15 cellular contexts compared by ENCODE assay signal in the genomic region with DNA sequence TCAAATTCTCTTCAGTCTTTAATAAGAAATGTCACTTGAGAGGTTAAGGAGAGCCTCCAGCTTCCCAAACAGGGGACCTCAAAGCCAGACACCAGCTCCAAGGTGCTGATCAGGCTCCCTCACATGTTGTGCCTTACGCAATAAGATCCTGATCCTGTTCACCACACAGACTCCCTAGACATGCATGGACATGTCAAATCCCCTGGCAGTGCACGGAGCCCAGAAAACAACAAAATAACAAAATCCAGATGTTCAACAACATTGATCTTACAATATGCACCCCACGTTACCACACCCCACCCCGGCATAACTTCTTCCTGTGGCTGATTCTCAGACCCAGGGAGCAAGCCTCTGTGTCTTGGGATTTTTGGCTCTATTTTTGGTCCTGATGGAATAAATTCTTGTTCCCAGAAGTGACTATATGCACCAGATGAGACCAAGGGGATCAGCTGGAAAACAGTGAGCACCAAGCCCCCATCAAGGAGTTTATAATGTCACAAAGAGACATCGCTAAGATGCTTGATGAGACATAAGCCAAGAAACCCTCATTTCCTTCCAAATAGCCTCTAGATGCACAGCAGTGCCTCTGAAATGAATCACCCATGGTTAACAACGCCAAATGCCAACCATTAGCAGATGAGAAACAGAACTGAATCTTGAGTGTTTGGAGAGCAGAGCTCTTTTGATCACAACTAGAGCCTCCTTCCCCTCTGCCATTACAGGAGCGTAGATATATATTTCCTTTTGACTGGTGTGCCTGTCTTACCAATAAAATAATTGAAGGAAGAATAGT.
DNase-seq lines count a peak whose midpoint lies in the region; ATAC-seq and TF ChIP-seq lines count a peak whose summit lies in the region.
"Had no signal": no experiment of that assay in that cellular context is flagged by ENCODE, and none has a peak within 500 bp of the region (broad histone marks: within the 10 kb centered on the region; RNA-seq: fewer than 3 reads in every experiment).

No MANE protein-coding gene starts in this region.

- H3K9me3 ChIP-seq in hepatocyte (ENCODE audit: low read depth) (no peaks in the 10 kb centered on the region), esophagus muscularis mucosa (no peaks in the 10 kb centered on the region), aorta (ENCODE audit: control insufficient read depth, low read length) (no peaks in the 10 kb centered on the region)
- H3K9me3 ChIP-seq: uterus had no signal

- CTCF ChIA-PET in BJ (lab: Yijun Ruan, JAX) = interaction anchor here (1.1 to 1.5 kb wide), 3 partner anchors 12 to 68 kb away, joined by 3 to 4 read pairs (median 3); no protein-coding TSS in a partner anchor

- intact Hi-C loops in esophagus muscularis mucosa (cut with DNase I) (no loop called here), aorta (cut with DNase I) (no loop called here)

- no peaks in the 10 kb centered on the region for H3K27me3 ChIP-seq in BJ (ENCODE audit: control insufficient read depth, insufficient read depth, low read length)
- no peaks in the 10 kb centered on the region for H3K27me3 ChIP-seq in hepatocyte
- no peaks in the 10 kb centered on the region for H3K27me3 ChIP-seq in esophagus muscularis mucosa
- H3K27me3 ChIP-seq in aorta (ENCODE audit: control insufficient read depth in 1 of 2, insufficient read depth in 2 of 2, low read length in 1 of 2) = no peaks in the 10 kb centered on the region
- H3K27me3 ChIP-seq: uterus had no signal

- no peak overlapping the region for H3K4me3 Mint-ChIP-seq in activated T-helper 17 cell treated with anti-CD3 and anti-CD28 coated beads, Interleukin-2, amount 50 U/mL, for 72 hours
- H3K4me3 Mint-ChIP-seq: neural crest cell had no signal

- no peak overlapping the region for H2AFZ ChIP-seq in hepatocyte

- H3K4me1 ChIP-seq in hepatocyte (ENCODE audit: insufficient read depth) (peaks cover 10% of the 10 kb centered on the region), esophagus muscularis mucosa (peaks cover 6 to 41% (median 28%) of the 10 kb centered on the region in 4 donors), aorta (ENCODE audit: control insufficient read depth in 1 of 2, insufficient read depth in 2 of 2, low read length in 2 of 2) (peaks cover 0 to 3% of the 10 kb centered on the region in 2 donors)
- H3K4me1 ChIP-seq: uterus had no signal

- POLR2A ChIA-PET in BJ (lab: Charles Lee) = interaction anchor here (0.7 kb wide), 1 partner anchor 34 kb away, joined by 4 read pairs; no protein-coding TSS in a partner anchor

- H3K4me3 ChIP-seq in BJ (ENCODE audit: low read depth, low read length) (no peak overlapping the region), HFF-Myc (replicated peaks; ENCODE audit: low read depth, low read length) (no peak overlapping the region), hepatocyte (no peak overlapping the region), esophagus muscularis mucosa (no peak overlapping the region), aorta (ENCODE audit: low read length in 2 of 2) (no peak overlapping the region)
- H3K4me3 ChIP-seq: uterus had no signal

- H3K36me3 ChIP-seq in BJ (ENCODE audit: control insufficient read depth, insufficient read depth, low read length) (no peaks in the 10 kb centered on the region), hepatocyte (replicated peaks; ENCODE audit: insufficient read depth, low read depth) (no peaks in the 10 kb centered on the region), esophagus muscularis mucosa (peaks cover 0 to 10% (median 3%) of the 10 kb centered on the region in 4 donors), aorta (ENCODE audit: control insufficient read depth in 1 of 2, insufficient read depth in 2 of 2, low read length in 1 of 2) (no peaks in the 10 kb centered on the region)
- H3K36me3 ChIP-seq: uterus had no signal

- peak; percentile 85 for ATAC-seq in activated T-helper 17 cell treated with anti-CD3 and anti-CD28 coated beads, Interleukin-2, amount 50 U/mL, for 72 hours (replicated peaks)
- ATAC-seq in HG03460 (IDR thresholded peaks at IDR 0.05; ENCODE audit: unreplicated experiment) = no peak
- ATAC-seq in HG03159 (IDR thresholded peaks at IDR 0.05; ENCODE audit: unreplicated experiment) = no peak
- ATAC-seq in aorta (ENCODE audit: low FRiP score) = no peak

- no peaks in the 10 kb centered on the region for H3K79me2 ChIP-seq in hepatocyte

- no peaks in the 10 kb centered on the region for H3K27me3 Mint-ChIP-seq in activated T-helper 17 cell treated with anti-CD3 and anti-CD28 coated beads, Interleukin-2, amount 50 U/mL, for 72 hours

- TF ChIP-seq EP300 in esophagus muscularis mucosa (IDR thresholded peaks at IDR 0.05) = no peak

- TF ChIP-seq POLR2A in esophagus muscularis mucosa (IDR thresholded peaks at IDR 0.05; ENCODE audit: low read depth) = no peak

- WGBS in hepatocyte (ENCODE audit: low lambda C conversion rate, missing lambda C conversion rate) = 65% methylated on average over 7 of the region's 7 CpGs
- 84% methylated on average over 7 of the region's 7 CpGs for WGBS in esophagus muscularis mucosa
- WGBS in aorta, 2 donors = 92 to 96% methylated on average over 7 of the region's 7 CpGs

- H3K36me3 Mint-ChIP-seq in activated T-helper 17 cell treated with anti-CD3 and anti-CD28 coated beads, Interleukin-2, amount 50 U/mL, for 72 hours (ENCODE audit: low read depth) = peaks cover 5% of the 10 kb centered on the region

- H3K9me3 Mint-ChIP-seq in activated T-helper 17 cell treated with anti-CD3 and anti-CD28 coated beads, Interleukin-2, amount 50 U/mL, for 72 hours = no peaks in the 10 kb centered on the region

- DNase-seq in BJ (ENCODE audit: low read depth) = peak; percentile 66
- DNase-seq in HFF-Myc (ENCODE audit: extremely low read depth, low read depth) = peak; percentile 94
- DNase-seq in hepatocyte (ENCODE audit: low spot score) = no peak
- no peak for DNase-seq in esophagus muscularis mucosa (ENCODE audit: extremely low spot score)
- no peak for DNase-seq in aorta
- DNase-seq: activated CD4-positive, alpha-beta T cell treated with anti-CD3 and anti-CD28 coated beads, Interleukin-2, amount 50 U/mL, for 4 hours; caudate nucleus; DND-41; MM.1S; SIG-M5 had no signal

- no peak overlapping the region for H3K4me2 ChIP-seq in hepatocyte

- TF ChIP-seq CTCF in BJ (IDR thresholded peaks at IDR 0.05; ENCODE audit: insufficient read depth, low read depth, low read length) (no peak), HFF-Myc (IDR thresholded peaks at IDR 0.05; ENCODE audit: low read depth, low read length, missing control alignments) (no peak), hepatocyte (IDR thresholded peaks at IDR 0.05; ENCODE audit: poor library complexity) (no peak), esophagus muscularis mucosa (IDR thresholded peaks at IDR 0.05) (no peak)

- H3K27ac ChIP-seq in hepatocyte (peak overlapping the region; percentile 31), esophagus muscularis mucosa (replicated peaks in 1 of 4) (no peak overlapping the region), aorta (ENCODE audit: low read depth in 1 of 2, low read length in 2 of 2) (no peak overlapping the region)
- H3K27ac ChIP-seq: uterus had no signal

- peaks cover 19% of the 10 kb centered on the region for H3K4me1 Mint-ChIP-seq in activated T-helper 17 cell treated with anti-CD3 and anti-CD28 coated beads, Interleukin-2, amount 50 U/mL, for 72 hours

- H3K9me2 ChIP-seq in hepatocyte (replicated peaks; ENCODE audit: insufficient read depth) = no peaks in the 10 kb centered on the region

- H4K20me1 ChIP-seq in hepatocyte (ENCODE audit: insufficient read depth, poor library complexity, severe bottlenecking) = no peaks in the 10 kb centered on the region

- H3K27ac Mint-ChIP-seq in activated T-helper 17 cell treated with anti-CD3 and anti-CD28 coated beads, Interleukin-2, amount 50 U/mL, for 72 hours = peak overlapping the region; percentile 55

Comparison
In these comparisons a context has a peak if more than half of its experiments do, and no peak if none do; other contexts are left out.
1. DNase-seq: peak in BJ (single experiment) and HFF-Myc (single experiment); none in hepatocyte (single experiment), esophagus muscularis mucosa (single experiment) and aorta (0 of 2).